9 cellular contexts compared by ENCODE assay signal in genomic region chr3:153970735-153971347, GRCh38.
DNase-seq lines count a peak whose midpoint lies in the region; FAIRE-seq and TF ChIP-seq lines count a peak whose summit lies in the region.
"Had no signal": no experiment of that assay in that cellular context is flagged by ENCODE, and none has a peak within 500 bp of the region (broad histone marks: within the 10 kb centered on the region; RNA-seq: fewer than 3 reads in every experiment).

No MANE protein-coding gene starts in this region.

- TF ChIP-seq CTCF in WERI-Rb-1 (IDR thresholded peaks at IDR 0.05; ENCODE audit: low read depth, low read length) (peak; percentile 55), kidney epithelial cell (IDR thresholded peaks at IDR 0.05; ENCODE audit: insufficient read depth, low read length, poor library complexity, severe bottlenecking) (peak; percentile 66)

- H3K27ac Mint-ChIP-seq in activated T-cell treated with anti-CD3 and anti-CD28 coated beads, Interleukin-2, amount 50 U/mL, for 24 hours, result no peak overlapping the region

- H3K4me3 Mint-ChIP-seq in activated T-cell treated with anti-CD3 and anti-CD28 coated beads, Interleukin-2, amount 50 U/mL, for 24 hours, result no peak overlapping the region

- FAIRE-seq in HTR-8/SVneo (lab: Jason Lieb, UNC), result no peak

- no peak overlapping the region for H3K27ac ChIP-seq in WERI-Rb-1

- no peaks in the 10 kb centered on the region for H3K9me3 ChIP-seq in WERI-Rb-1 (ENCODE audit: severe bottlenecking)

- H3K36me3 ChIP-seq in WERI-Rb-1, result no peaks in the 10 kb centered on the region
- no peaks in the 10 kb centered on the region for H3K36me3 ChIP-seq in kidney epithelial cell (ENCODE audit: control insufficient read depth, insufficient read depth, low read length)

- no peak overlapping the region for H3K4me3 ChIP-seq in WERI-Rb-1 (ENCODE audit: low read depth, low read length)
- H3K4me3 ChIP-seq in kidney epithelial cell (ENCODE audit: low read depth, low read length), result no peak overlapping the region

- no peaks in the 10 kb centered on the region for H3K9me3 Mint-ChIP-seq in activated T-cell treated with anti-CD3 and anti-CD28 coated beads, Interleukin-2, amount 50 U/mL, for 24 hours

- peaks cover 2% of the 10 kb centered on the region for H3K4me1 Mint-ChIP-seq in activated T-cell treated with anti-CD3 and anti-CD28 coated beads, Interleukin-2, amount 50 U/mL, for 24 hours (ENCODE audit: low read depth)

- H3K27me3 Mint-ChIP-seq in activated T-cell treated with anti-CD3 and anti-CD28 coated beads, Interleukin-2, amount 50 U/mL, for 24 hours, result peaks cover 10% of the 10 kb centered on the region

- no peaks in the 10 kb centered on the region for H3K36me3 Mint-ChIP-seq in activated T-cell treated with anti-CD3 and anti-CD28 coated beads, Interleukin-2, amount 50 U/mL, for 24 hours (ENCODE audit: low read depth)

- in situ Hi-C loops in G401 (cut with HindIII; ENCODE audit: low sequenced_read_pairs), result no loop called here

- peak; percentile 23 for DNase-seq in Ammon's horn (ENCODE audit: low spot score)
- DNase-seq in HTR-8/SVneo (ENCODE audit: insufficient read length, low spot score), result peak; percentile 4
- DNase-seq in WERI-Rb-1, result no peak
- DNase-seq in kidney epithelial cell (ENCODE audit: low read depth), result no peak
- no peak for DNase-seq in G401 (ENCODE audit: low spot score)
- DNase-seq in GOT3 (lab: John Stamatoyannopoulos, UW), result no peak
- no peak for DNase-seq in activated T-cell treated with anti-CD3 and anti-CD28 coated beads, Interleukin-2, amount 50 U/mL, for 24 hours
- no peak for DNase-seq in activated T-cell treated with anti-CD3 and anti-CD28 coated beads for 4 hours
- DNase-seq: activated CD4-positive, CD25-positive, alpha-beta regulatory T cell treated with anti-CD3 and anti-CD28 coated beads, Interleukin-2, amount 50 U/mL, for 72 hours had no signal

- H3K27me3 ChIP-seq in WERI-Rb-1 (ENCODE audit: insufficient read depth, low read depth, severe bottlenecking) (no peaks in the 10 kb centered on the region), kidney epithelial cell (ENCODE audit: control insufficient read depth, insufficient read depth, low read length) (no peaks in the 10 kb centered on the region)

Comparison
In these comparisons a context has a peak if more than half of its experiments do, and no peak if none do; other contexts are left out.
1. DNase-seq: peak in Ammon's horn (single experiment) and HTR-8/SVneo (single experiment); none in WERI-Rb-1 (single experiment), kidney epithelial cell (single experiment), G401 (single experiment), GOT3 (single experiment), activated T-cell treated with anti-CD3 and anti-CD28 coated beads, Interleukin-2, amount 50 U/mL, for 24 hours (single experiment) and activated T-cell treated with anti-CD3 and anti-CD28 coated beads for 4 hours (single experiment).